11 cellular contexts compared by ENCODE assay signal in genomic region chr3:42101048-42101447, GRCh38. TPM values are rescaled to one million over a fixed set of nuclear protein-coding genes. Genes with fewer than 3 reads are reported as not detected.
DNase-seq lines count a peak whose midpoint lies in the region; ATAC-seq and TF ChIP-seq lines count a peak whose summit lies in the region.
"Had no signal": no experiment of that assay in that cellular context is flagged by ENCODE, and none has a peak within 500 bp of the region (broad histone marks: within the 10 kb centered on the region; RNA-seq: fewer than 3 reads in every experiment).

No MANE protein-coding gene starts in this region.

- peak overlapping the region; percentile 7 for H3K4me3 ChIP-seq in adipocyte (ENCODE audit: low read length)
- H3K4me3 ChIP-seq in heart left ventricle = no peak overlapping the region
- H3K4me3 ChIP-seq: MG63 had no signal

- peaks cover 47% of the 10 kb centered on the region for H3K4me1 ChIP-seq in adipocyte (ENCODE audit: control insufficient read depth, insufficient read depth, low read length)
- peaks cover 20 to 73% (median 66%) of the 10 kb centered on the region in 12 donors for H3K4me1 ChIP-seq in heart left ventricle

- intact Hi-C loops in heart left ventricle (cut with DNase I) = loop anchor here in 6 of 10 donors (1.0 to 10.0 kb wide), 7 partner anchors 89 to 1126 kb away; no protein-coding TSS in a partner anchor

- peaks cover 4% of the 10 kb centered on the region for H3K36me3 ChIP-seq in adipocyte (ENCODE audit: control insufficient read depth, insufficient read depth, low read length, severe bottlenecking)
- H3K36me3 ChIP-seq in heart left ventricle = peaks cover 0 to 18% (median 5%) of the 10 kb centered on the region in 9 donors

- ATAC-seq in heart left ventricle = peak; percentile 66 to 77 (median 70)
- no peak for ATAC-seq in GM19395 (IDR thresholded peaks at IDR 0.05; ENCODE audit: unreplicated experiment)
- ATAC-seq: natural killer cell treated with Interleukin-12 subunit alpha and Interleukin-12 subunit beta and Interleukin-15 and Interleukin-18, amount 100 ng/mL, for 72 hours had no signal

- no peak for TF ChIP-seq CTCF in heart left ventricle (IDR thresholded peaks at IDR 0.05)

- 21 to 35% (median 29%) methylated on average over 4 of the region's 4 CpGs for WGBS in heart left ventricle, 4 donors

- H3K27me3 ChIP-seq in adipocyte (replicated peaks; ENCODE audit: control insufficient read depth, insufficient read depth, low read length) (no peaks in the 10 kb centered on the region), heart left ventricle (no peaks in the 10 kb centered on the region)
- H3K27me3 ChIP-seq: MG63 had no signal

- TF ChIP-seq POLR2A in heart left ventricle (IDR thresholded peaks at IDR 0.05) = no peak

- DNase-seq in CD1c-positive myeloid dendritic cell (ENCODE audit: extremely low spot score) (peak; percentile 79), adipocyte (ENCODE audit: low read depth) (peak; percentile 81), heart left ventricle (peak; percentile 37 to 67 (median 56)), renal cortical epithelial cell (ENCODE audit: low read depth) (peak; percentile 90), activated gamma-delta T cell (lab: John Stamatoyannopoulos, UW) (no peak), NCI-H2196 (lab: John Stamatoyannopoulos, UW; ENCODE audit: unreplicated experiment) (no peak)
- DNase-seq in stimulated activated naive CD4-positive, alpha-beta T cell treated with Interleukin-2 at 50 U/mL for 16 hours (lab: John Stamatoyannopoulos, UW) = no peak
- DNase-seq: MG63, SHP77 treated with DMSO at 0.1 percent for 48 hours had no signal

- H3K9me3 ChIP-seq in adipocyte (ENCODE audit: control insufficient read depth, low read length) (no peaks in the 10 kb centered on the region), heart left ventricle (no peaks in the 10 kb centered on the region)
- H3K9me3 ChIP-seq: MG63 had no signal

- H3K9ac ChIP-seq in adipocyte (ENCODE audit: low read length) = peak overlapping the region; percentile 49

- peak overlapping the region; percentile 25 to 71 (median 64) for H3K27ac ChIP-seq in heart left ventricle

RNA-seq across cellular contexts. Expression of gene TRAK1, which starts 9.9 kb away (rescaled TPM):
- total RNA-seq in heart left ventricle = 100 to 1,000 TPM; 149 to 364 (median 272) TPM
- 10 to 100 TPM; 53.3 to 76.3 TPM for polyA plus RNA-seq in heart left ventricle
- 26.4 and 84.4 TPM in 2 replicates for total RNA-seq in renal cortical epithelial cell

Comparison
In these comparisons a context has a peak if more than half of its experiments do, and no peak if none do; other contexts are left out.
1. DNase-seq: peak in CD1c-positive myeloid dendritic cell (single experiment), adipocyte (single experiment), heart left ventricle (5 of 5) and renal cortical epithelial cell (single experiment); none in activated gamma-delta T cell (single experiment), NCI-H2196 (single experiment) and stimulated activated naive CD4-positive, alpha-beta T cell treated with Interleukin-2 at 50 U/mL for 16 hours (single experiment).